In the genomic region with DNA sequence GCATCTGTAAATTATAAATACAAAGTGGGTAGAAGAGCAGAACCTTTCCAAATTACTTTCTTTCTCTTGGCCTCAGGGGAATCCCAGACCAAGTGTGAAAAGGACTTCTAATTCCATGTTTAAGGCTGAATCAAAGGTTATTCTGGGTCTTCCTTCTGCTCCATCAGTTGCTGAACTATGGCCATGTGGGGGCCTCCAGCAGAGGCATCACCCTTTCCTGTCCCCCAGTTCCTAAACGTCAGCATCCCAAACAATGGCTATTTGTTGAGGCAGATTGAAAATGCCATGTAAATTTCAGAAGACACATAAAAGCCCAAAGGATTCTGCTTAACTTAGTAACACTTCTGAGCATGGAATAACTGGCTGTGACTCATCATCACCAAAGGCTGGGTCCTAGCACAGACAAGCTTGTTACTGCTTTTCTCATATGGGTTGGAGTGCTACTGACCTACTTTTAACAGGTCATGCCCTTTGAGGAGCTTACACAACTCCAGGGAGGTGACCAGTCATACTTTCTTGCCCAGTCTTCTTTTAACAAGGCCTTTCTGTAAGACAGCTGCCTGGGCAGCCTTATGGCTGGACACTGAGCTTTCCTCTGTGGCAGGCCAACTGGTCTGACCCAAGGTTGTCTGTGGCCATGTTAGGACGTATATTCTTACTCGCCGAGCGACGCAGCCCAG, we compare ENCODE assay signal across 8 cellular contexts.
A peak's percentile ranks its signal among the peaks of the same experiment; 100 is the strongest.
DNase-seq lines count a peak whose midpoint lies in the region; ATAC-seq and TF ChIP-seq lines count a peak whose summit lies in the region.

No MANE protein-coding gene starts in this region.

- no peak overlapping the region for H3K4me3 ChIP-seq in astrocyte of the cerebellum (ENCODE audit: low read depth, low read length)
- H3K4me3 ChIP-seq in right cardiac atrium (ENCODE audit: low read length), result no peak overlapping the region
- no peak overlapping the region for H3K4me3 ChIP-seq in stomach

- DNase-seq in HPDE6-E6E7 (ENCODE audit: extremely low spot score) (peak; percentile 50), astrocyte of the cerebellum (ENCODE audit: low read depth) (peak; percentile 33), right cardiac atrium (peak; percentile 63 to 70 (median 63)), stomach (no peak), NCI-H128 (lab: John Stamatoyannopoulos, UW; ENCODE audit: unreplicated experiment) (no peak), DMS79 (lab: John Stamatoyannopoulos, UW) (no peak), NCI-H187 (lab: John Stamatoyannopoulos, UW) (no peak)

- ATAC-seq in right cardiac atrium (peak; percentile 92 to 94), GM21528 (IDR thresholded peaks at IDR 0.05; ENCODE audit: low FRiP score, unreplicated experiment) (no peak)

- TF ChIP-seq EP300 in stomach (IDR thresholded peaks at IDR 0.05), result no peak

- TF ChIP-seq CTCF in astrocyte of the cerebellum (IDR thresholded peaks at IDR 0.05; ENCODE audit: low read depth, low read length, missing control alignments) (no peak), stomach (IDR thresholded peaks at IDR 0.05) (no peak)

- H3K9me3 ChIP-seq in right cardiac atrium (ENCODE audit: control insufficient read depth, low read length), result no peaks in the 10 kb centered on the region
- H3K9me3 ChIP-seq in stomach, result no peaks in the 10 kb centered on the region

- H3K27ac ChIP-seq in right cardiac atrium (ENCODE audit: low read length), result peak overlapping the region; percentile 91
- H3K27ac ChIP-seq in stomach, result peak overlapping the region; percentile 42 to 78 (median 57)

- H3K36me3 ChIP-seq in stomach, result peaks cover 30 to 79% (median 73%) of the 10 kb centered on the region in 4 donors

- no peak for TF ChIP-seq POLR2A in stomach (IDR thresholded peaks at IDR 0.05)

- WGBS in right cardiac atrium, result 65% methylated on average over 6 of the region's 6 CpGs
- WGBS in stomach, 5 donors, result 84 to 90% (median 85%) methylated on average over 6 of the region's 6 CpGs

- H3K27me3 ChIP-seq in right cardiac atrium (ENCODE audit: control insufficient read depth, insufficient read depth) (no peaks in the 10 kb centered on the region), stomach (no peaks in the 10 kb centered on the region)

- intact Hi-C loops in right cardiac atrium (cut with DNase I), result no loop called here
- intact Hi-C loops in stomach (cut with DNase I; ENCODE audit: low total_unique reads), result no loop called here

- H3K4me1 ChIP-seq in right cardiac atrium (ENCODE audit: control insufficient read depth, insufficient read depth, low read length), result peaks cover 14% of the 10 kb centered on the region
- H3K4me1 ChIP-seq in stomach, result peaks cover 0 to 32% (median 0%) of the 10 kb centered on the region in 4 donors

- in situ Hi-C loops in astrocyte of the cerebellum (cut with HindIII; ENCODE audit: low sequenced_read_pairs), result no loop called here

Comparison
In these comparisons a context has a peak if more than half of its experiments do, and no peak if none do; other contexts are left out.
1. DNase-seq: peak in HPDE6-E6E7 (single experiment), astrocyte of the cerebellum (single experiment) and right cardiac atrium (3 of 3); none in stomach (single experiment), NCI-H128 (single experiment), DMS79 (single experiment) and NCI-H187 (0 of 2).